In the genomic region with DNA sequence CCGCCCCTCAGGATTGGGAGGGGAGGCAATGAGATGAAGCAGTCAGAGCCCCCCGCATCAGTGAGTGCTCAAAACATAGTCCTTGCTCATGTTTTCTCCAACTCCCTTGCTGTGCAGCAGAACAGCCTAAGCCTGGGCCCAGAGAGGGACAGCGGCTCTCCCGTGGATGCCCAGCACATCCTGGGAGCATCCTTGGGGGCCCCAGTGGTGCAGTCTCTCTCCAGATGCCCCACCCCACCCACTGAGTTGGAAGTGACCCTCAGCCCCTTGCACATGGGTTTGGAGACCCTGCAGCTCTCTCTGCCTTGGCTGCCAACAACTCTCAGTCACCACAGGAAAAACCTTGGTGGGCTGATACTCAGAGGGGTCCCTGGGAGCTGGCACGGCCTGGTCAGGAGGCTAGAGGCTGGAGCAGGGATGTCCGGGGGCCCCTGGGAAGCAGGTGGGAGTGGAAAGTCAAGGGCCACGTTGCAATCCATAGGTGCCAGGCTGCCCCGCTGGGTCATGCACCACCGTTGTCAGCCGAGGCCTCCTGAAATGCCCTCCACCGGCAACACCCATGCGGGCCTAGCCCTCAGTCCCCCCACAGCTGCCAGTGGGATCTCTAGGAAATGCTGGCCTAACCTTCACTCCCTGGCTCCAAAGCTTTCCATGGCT, we compare ENCODE assay signal across 18 cellular contexts.
DNase-seq lines count a peak whose midpoint lies in the region; ATAC-seq and TF ChIP-seq lines count a peak whose summit lies in the region.
"Had no signal": no experiment of that assay in that cellular context is flagged by ENCODE, and none has a peak within 500 bp of the region (broad histone marks: within the 10 kb centered on the region; RNA-seq: fewer than 3 reads in every experiment).

No MANE protein-coding gene starts in this region.

- POLR2A ChIA-PET in HEK293 (lab: Yijun Ruan, JAX): no interaction called here

- no peaks in the 10 kb centered on the region for H3K36me3 Mint-ChIP-seq in CD14-positive monocyte
- H3K36me3 Mint-ChIP-seq: CD8-positive, alpha-beta memory T cell had no signal

- H3K4me3 Mint-ChIP-seq in CD14-positive monocyte: no peak overlapping the region
- H3K4me3 Mint-ChIP-seq: CD8-positive, alpha-beta memory T cell had no signal

- ATAC-seq in right lobe of liver: no peak

- peaks cover 0 to 2% (median 0%) of the 10 kb centered on the region in 7 donors for H3K9me3 Mint-ChIP-seq in CD14-positive monocyte
- H3K9me3 Mint-ChIP-seq: CD8-positive, alpha-beta memory T cell had no signal

- peaks cover 0 to 2% (median 1%) of the 10 kb centered on the region in 3 donors for H3K27me3 Mint-ChIP-seq in CD14-positive monocyte (ENCODE audit: low read depth in 3 of 3)

- WGBS in right lobe of liver (ENCODE audit: insufficient coverage, low coverage, low lambda C conversion rate, missing lambda C conversion rate): 80% methylated on average over 1 of the region's 12 CpGs
- WGBS in sigmoid colon, 2 donors: 88% methylated on average over 12 of the region's 12 CpGs

- CTCF ChIA-PET in HEK293 (lab: Yijun Ruan, JAX): no interaction called here

- no peaks in the 10 kb centered on the region for H3K4me1 ChIP-seq in HEK293 (ENCODE audit: control insufficient read depth, insufficient read depth, low read length)
- H3K4me1 ChIP-seq in right lobe of liver: no peaks in the 10 kb centered on the region
- no peaks in the 10 kb centered on the region for H3K4me1 ChIP-seq in sigmoid colon

- H3K27me3 ChIP-seq in right lobe of liver (no peaks in the 10 kb centered on the region), sigmoid colon (no peaks in the 10 kb centered on the region)
- H3K27me3 ChIP-seq: BLaER1 treated with 17β-estradiol and CSF1 and Interleukin-3, amounts not matched to agents 10 nM and 100 nM had no signal

- no peak for TF ChIP-seq POLR2A in right lobe of liver (IDR thresholded peaks at IDR 0.05)
- no peak for TF ChIP-seq POLR2A in sigmoid colon (IDR thresholded peaks at IDR 0.05)

- no peak overlapping the region for H3K4me3 ChIP-seq in HEK293 (ENCODE audit: low read depth, low read length)
- H3K4me3 ChIP-seq in right lobe of liver: no peak overlapping the region
- H3K4me3 ChIP-seq in sigmoid colon: no peak overlapping the region
- H3K4me3 ChIP-seq: BLaER1 treated with 17β-estradiol and CSF1 and Interleukin-3, amounts not matched to agents 10 nM and 100 nM had no signal

- DNase-seq in CD14-positive monocyte (ENCODE audit: low spot score): peak; percentile 30
- DNase-seq in right lobe of liver: peak; percentile 12 to 33 (median 27)
- DNase-seq in sigmoid colon: peak; percentile 21
- no peak for DNase-seq in stimulated activated CD4-positive, alpha-beta T cell treated with anti-CD3 and anti-CD28 coated beads, Interleukin-2, amount 100 ng/mL, for 24 hours
- no peak for DNase-seq in cortex of kidney (lab: John Stamatoyannopoulos, UW)
- no peak for DNase-seq in NCI-H1436 treated with DMSO at 0.1 percent for 48 hours (lab: John Stamatoyannopoulos, UW)
- DNase-seq: CD8-positive, alpha-beta memory T cell; DMS79 treated with DMSO at 0.1 percent for 48 hours; MV-4-11; NCI-H187; NCI-H2227 treated with DMSO at 0.1 percent for 48 hours; NCI-H510A treated with DMSO at 0.1 percent for 48 hours; NCI-H774; OCI-M1; SHP77 had no signal

- intact Hi-C loops in CD14-positive monocyte (cut with micrococcal nuclease): no loop called here
- intact Hi-C loops in right lobe of liver (cut with DNase I): no loop called here
- intact Hi-C loops in sigmoid colon (cut with DNase I): no loop called here

- no peak for TF ChIP-seq EP300 in sigmoid colon (IDR thresholded peaks at IDR 0.05)

- H3K9me3 ChIP-seq in HEK293 (ENCODE audit: control insufficient read depth, insufficient read depth, low read depth, low read length) (no peaks in the 10 kb centered on the region), right lobe of liver (no peaks in the 10 kb centered on the region), sigmoid colon (no peaks in the 10 kb centered on the region)
- H3K9me3 ChIP-seq: BLaER1 treated with 17β-estradiol and CSF1 and Interleukin-3, amounts not matched to agents 10 nM and 100 nM had no signal

- H3K27ac ChIP-seq in HEK293 (ENCODE audit: extremely low read depth, low read depth, low read length) (no peak overlapping the region), right lobe of liver (no peak overlapping the region), sigmoid colon (no peak overlapping the region)
- H3K27ac ChIP-seq: BLaER1 treated with 17β-estradiol and CSF1 and Interleukin-3, amounts not matched to agents 10 nM and 100 nM; KMS-11 had no signal

- H3K27ac Mint-ChIP-seq in CD14-positive monocyte: no peak overlapping the region
- H3K27ac Mint-ChIP-seq: CD8-positive, alpha-beta memory T cell had no signal

- no peaks in the 10 kb centered on the region for H3K4me1 Mint-ChIP-seq in CD14-positive monocyte
- H3K4me1 Mint-ChIP-seq: CD8-positive, alpha-beta memory T cell had no signal

- TF ChIP-seq CTCF in CD14-positive monocyte (IDR thresholded peaks at IDR 0.05) (no peak), HEK293 (tag by site-specific recombination; IDR thresholded peaks at IDR 0.05) (no peak), right lobe of liver (IDR thresholded peaks at IDR 0.05) (no peak), sigmoid colon (IDR thresholded peaks at IDR 0.05) (no peak)

- H3K36me3 ChIP-seq in HEK293 (ENCODE audit: control insufficient read depth in 2 of 2, insufficient read depth in 1 of 2, low read length in 2 of 2) (no peaks in the 10 kb centered on the region), right lobe of liver (no peaks in the 10 kb centered on the region), sigmoid colon (no peaks in the 10 kb centered on the region)
- H3K36me3 ChIP-seq: BLaER1 treated with 17β-estradiol and CSF1 and Interleukin-3, amounts not matched to agents 10 nM and 100 nM had no signal

TF ChIP-seq in HEK293, 187 proteins besides CTCF, POLR2A, EP300 and RAD21:
- TF ChIP-seq ZNF624 (tag by site-specific recombination; IDR thresholded peaks at IDR 0.05): no peak
- TF ChIP-seq ZNF768 (tag by site-specific recombination; IDR thresholded peaks at IDR 0.05): 0 out of 2 replicates have a peak, but pooled peaks have one; percentile 7

Comparison
In these comparisons a context has a peak if more than half of its experiments do, and no peak if none do; other contexts are left out.
1. DNase-seq: peak in CD14-positive monocyte (single experiment), right lobe of liver (3 of 3) and sigmoid colon (single experiment); none in stimulated activated CD4-positive, alpha-beta T cell treated with anti-CD3 and anti-CD28 coated beads, Interleukin-2, amount 100 ng/mL, for 24 hours (0 of 2), cortex of kidney (single experiment) and NCI-H1436 treated with DMSO at 0.1 percent for 48 hours (single experiment).